1 cellular context compared by ENCODE assay signal in the genomic region with DNA sequence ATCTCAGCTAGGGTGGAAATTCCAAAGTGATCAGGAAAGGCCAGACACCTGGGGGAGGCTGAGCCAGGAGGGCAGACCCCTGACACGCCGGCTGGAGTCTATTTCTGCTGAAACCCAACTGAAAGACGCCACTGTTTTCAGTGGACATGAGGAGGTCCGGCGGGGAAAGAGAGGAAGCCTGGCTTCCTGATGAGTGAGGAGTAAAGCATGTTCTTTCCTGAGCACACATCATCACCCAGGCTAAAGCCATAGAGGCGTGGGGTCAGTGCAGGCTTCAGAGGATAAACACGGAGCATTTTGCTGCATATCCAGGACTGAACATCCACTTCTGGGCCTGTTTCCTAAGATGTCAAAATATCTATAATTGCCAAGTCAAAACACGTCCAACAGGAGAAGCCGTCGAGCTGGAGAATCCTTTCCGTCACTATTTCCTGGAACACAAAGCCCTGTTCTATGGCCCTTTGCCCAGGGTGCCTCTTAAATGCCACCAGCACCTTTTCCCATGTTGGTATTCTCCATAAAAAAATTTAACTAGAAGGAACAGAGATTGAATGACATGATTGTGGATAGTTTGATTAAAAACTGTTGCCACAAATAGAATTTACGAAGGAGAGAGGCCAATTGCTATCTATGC.
TF ChIP-seq lines count a peak whose summit lies in the region.

No MANE protein-coding gene starts in this region.

TF ChIP-seq in GM23338, 12 proteins besides CTCF, POLR2A, EP300 and RAD21 (continued from another document):
- no peak for TF ChIP-seq ZNF462 (CRISPR knock-in tag; IDR thresholded peaks at IDR 0.05)
- TF ChIP-seq ZNF331 (CRISPR knock-in tag; IDR thresholded peaks at IDR 0.05; ENCODE audit: low read depth) = no peak
- TF ChIP-seq POLR2AphosphoS5 (IDR thresholded peaks at IDR 0.05; ENCODE audit: low read depth) = no peak
- TF ChIP-seq, protein P1, sequence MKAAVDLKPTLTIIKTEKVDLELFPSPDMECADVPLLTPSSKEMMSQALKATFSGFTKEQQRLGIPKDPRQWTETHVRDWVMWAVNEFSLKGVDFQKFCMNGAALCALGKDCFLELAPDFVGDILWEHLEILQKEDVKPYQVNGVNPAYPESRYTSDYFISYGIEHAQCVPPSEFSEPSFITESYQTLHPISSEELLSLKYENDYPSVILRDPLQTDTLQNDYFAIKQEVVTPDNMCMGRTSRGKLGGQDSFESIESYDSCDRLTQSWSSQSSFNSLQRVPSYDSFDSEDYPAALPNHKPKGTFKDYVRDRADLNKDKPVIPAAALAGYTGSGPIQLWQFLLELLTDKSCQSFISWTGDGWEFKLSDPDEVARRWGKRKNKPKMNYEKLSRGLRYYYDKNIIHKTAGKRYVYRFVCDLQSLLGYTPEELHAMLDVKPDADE (IDR thresholded peaks at IDR 0.05) = no peak
- no peak for TF ChIP-seq ZNF114 (CRISPR knock-in tag; IDR thresholded peaks at IDR 0.05)
- TF ChIP-seq JUNB (IDR thresholded peaks at IDR 0.05; ENCODE audit: unreplicated experiment) = no peak
